8 cellular contexts compared by ENCODE assay signal in the genomic region with DNA sequence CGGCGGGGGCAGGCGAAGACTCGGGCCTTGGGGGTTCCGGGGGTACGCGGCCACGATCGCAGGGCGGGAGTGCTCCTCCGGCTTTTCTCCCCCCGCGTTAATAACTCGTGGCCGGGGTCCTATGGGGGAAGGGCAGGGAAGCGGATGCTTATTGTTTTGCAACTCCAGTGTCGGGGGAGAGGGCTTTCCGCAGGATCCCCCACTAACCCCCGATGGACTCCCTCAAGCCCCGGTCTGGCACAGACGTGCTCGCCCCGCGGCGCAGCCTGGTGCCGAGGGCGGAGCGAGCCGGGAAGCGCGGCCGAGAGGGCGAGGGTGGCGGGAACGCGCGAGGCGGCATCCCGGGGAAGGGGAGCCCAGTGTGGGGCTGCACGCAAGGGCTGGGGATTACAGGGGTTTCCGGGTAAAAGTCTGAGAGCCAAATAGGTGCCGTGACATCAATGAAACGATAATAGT. TPM values are rescaled to one million over a fixed set of nuclear protein-coding genes. Genes with fewer than 3 reads are reported as not detected.
A peak's percentile ranks its signal among the peaks of the same experiment; 100 is the strongest.
DNase-seq lines count a peak whose midpoint lies in the region; ATAC-seq and TF ChIP-seq lines count a peak whose summit lies in the region.

No MANE protein-coding gene starts in this region.

- peaks cover 0 to 15% (median 9%) of the 10 kb centered on the region in 4 donors for H3K4me1 ChIP-seq in liver (ENCODE audit: control insufficient read depth in 4 of 4, insufficient read depth in 4 of 4, low read length in 3 of 4)

- H3K36me3 ChIP-seq in WERI-Rb-1 (peaks cover 17% of the 10 kb centered on the region), liver (ENCODE audit: control insufficient read depth in 4 of 4, insufficient read depth in 3 of 4, low read depth in 1 of 4, low read length in 3 of 4) (no peaks in the 10 kb centered on the region)

- peak overlapping the region; percentile 91 for H3K4me3 Mint-ChIP-seq in chondrocyte (ENCODE audit: unreplicated experiment)

- peak overlapping the region; percentile 3 to 45 for H3K9ac ChIP-seq in liver (ENCODE audit: low read depth in 1 of 2, low read length in 2 of 2)

- H3K4me3 ChIP-seq in NB4 (ENCODE audit: low read depth, low read length) = peak overlapping the region; percentile 98
- peak overlapping the region; percentile 56 for H3K4me3 ChIP-seq in WERI-Rb-1 (ENCODE audit: low read depth, low read length)
- H3K4me3 ChIP-seq in liver (ENCODE audit: low read depth in 1 of 3, low read length in 3 of 3) = peak overlapping the region; percentile 61 to 99 (median 88)

- H3K27me3 ChIP-seq in WERI-Rb-1 (ENCODE audit: insufficient read depth, low read depth, severe bottlenecking) (no peaks in the 10 kb centered on the region), liver (ENCODE audit: control insufficient read depth in 4 of 4, insufficient read depth in 4 of 4, low read length in 3 of 4) (no peaks in the 10 kb centered on the region)

- no peaks in the 10 kb centered on the region for H3K9me3 Mint-ChIP-seq in chondrocyte (ENCODE audit: low read depth)

- peak; percentile 39 for ATAC-seq in HG02571 (IDR thresholded peaks at IDR 0.05; ENCODE audit: unreplicated experiment)

- H3K9me3 ChIP-seq in WERI-Rb-1 (ENCODE audit: severe bottlenecking) (no peaks in the 10 kb centered on the region), liver (ENCODE audit: control insufficient read depth in 4 of 4, low read length in 3 of 4) (no peaks in the 10 kb centered on the region)

- no peaks in the 10 kb centered on the region for H3K36me3 Mint-ChIP-seq in chondrocyte (ENCODE audit: low read depth)

- H3K27ac ChIP-seq in WERI-Rb-1 (peak overlapping the region; percentile 97), liver (ENCODE audit: low read depth in 1 of 2, low read length in 2 of 2) (peak overlapping the region; percentile 78 to 90)

- under 1% methylated on average over 43 of the region's 43 CpGs for WGBS in liver

- H3K27ac Mint-ChIP-seq in chondrocyte (ENCODE audit: unreplicated experiment) = peak overlapping the region; percentile 96

- DNase-seq in NCI-H82 (lab: John Stamatoyannopoulos, UW) (peak; percentile 74), NCI-H82 treated with DMSO at 0.1 percent for 48 hours (lab: John Stamatoyannopoulos, UW; ENCODE audit: unreplicated experiment) (no peak), NB4 (ENCODE audit: low read depth) (peak; percentile 88), WERI-Rb-1 (peak; percentile 50), chondrocyte (ENCODE audit: low spot score) (no peak)
- DNase-seq in stimulated activated CD4-positive, alpha-beta T cell treated with anti-CD3 and anti-CD28 coated beads, TNF-alpha, amount 100 ng/mL, for 1 hour (ENCODE audit: low read depth in 3 of 3, low spot score in 1 of 3) = peak in 2 of 3 donors; percentile 2 to 44

- TF ChIP-seq CTCF in NB4 (IDR thresholded peaks at IDR 0.05; ENCODE audit: low read depth, low read length) = no peak
- TF ChIP-seq CTCF in WERI-Rb-1 (IDR thresholded peaks at IDR 0.05; ENCODE audit: low read depth, low read length) = no peak
- no peak for TF ChIP-seq CTCF in chondrocyte (IDR thresholded peaks at IDR 0.05)
- no peak for TF ChIP-seq CTCF in liver (IDR thresholded peaks at IDR 0.05; ENCODE audit: low read depth, low read length, missing input control)

- peaks cover 29% of the 10 kb centered on the region for H3K4me1 Mint-ChIP-seq in chondrocyte (ENCODE audit: low read depth)

- peak; percentile 48 for TF ChIP-seq POLR2A in NB4 (IDR thresholded peaks at IDR 0.05; ENCODE audit: extremely low read depth, insufficient read length)

- TF ChIP-seq RAD21 in liver (IDR thresholded peaks at IDR 0.05) = no peak

- H3K27me3 Mint-ChIP-seq in chondrocyte (ENCODE audit: low read depth) = no peaks in the 10 kb centered on the region

TF ChIP-seq in liver, 16 proteins besides CTCF, POLR2A, EP300 and RAD21:
- no peak for TF ChIP-seq MAX (IDR thresholded peaks at IDR 0.05)

RNA-seq across cellular contexts. Expression of gene UCK2, which starts 0.7 kb away (rescaled TPM):
- total RNA-seq in chondrocyte (42.1 to 52.2 TPM (median 44.2 TPM) in 3 replicates), liver (10 to 100 TPM; 24.5 to 25.5 TPM)
- 10 to 100 TPM in 1 of 2 donors, 1 to 10 TPM in 1; 8.9 to 10.1 TPM for polyA plus RNA-seq in liver

RNA-seq across cellular contexts. Expression of gene TMCO1, which starts 59.5 kb away (rescaled TPM):
- total RNA-seq in chondrocyte (89.0 to 114 TPM (median 98.6 TPM) in 3 replicates), liver (10 to 100 TPM; 53.8 to 55.1 TPM)
- polyA plus RNA-seq in liver = 100 to 1,000 TPM in 1 of 2 donors, 10 to 100 TPM in 1; 87.4 to 170 TPM

Comparison
In these comparisons a context has a peak if more than half of its experiments do, and no peak if none do; other contexts are left out.
1. DNase-seq: peak in NCI-H82 (single experiment), NB4 (single experiment), WERI-Rb-1 (single experiment) and stimulated activated CD4-positive, alpha-beta T cell treated with anti-CD3 and anti-CD28 coated beads, TNF-alpha, amount 100 ng/mL, for 1 hour (2 of 3); none in NCI-H82 treated with DMSO at 0.1 percent for 48 hours (single experiment) and chondrocyte (single experiment).
2. Peak in every context shown above with its lines, with median percentiles within 50 percentile points of each other: H3K4me3 ChIP-seq.